ENCODE assay signal across 10 cellular contexts in genomic region chr11:63829823-63830489, GRCh38. TPM values are rescaled to one million over a fixed set of nuclear protein-coding genes. Genes with fewer than 3 reads are reported as not detected.
DNase-seq lines count a peak whose midpoint lies in the region; ATAC-seq, FAIRE-seq and TF ChIP-seq lines count a peak whose summit lies in the region.
"Had no signal": no experiment of that assay in that cellular context is flagged by ENCODE, and none has a peak within 500 bp of the region (broad histone marks: within the 10 kb centered on the region; RNA-seq: fewer than 3 reads in every experiment).

No MANE protein-coding gene starts in this region.

- no peaks in the 10 kb centered on the region for H3K27me3 ChIP-seq in WERI-Rb-1 (ENCODE audit: insufficient read depth, low read depth, severe bottlenecking)
- H3K27me3 ChIP-seq in small intestine (ENCODE audit: control insufficient read depth in 2 of 2, insufficient read depth in 2 of 2, low read length in 2 of 2) = no peaks in the 10 kb centered on the region

- 0 out of 2 replicates have a peak, but pooled peaks have one; percentile 53 for TF ChIP-seq CTCF in HEK293 (tag by site-specific recombination; IDR thresholded peaks at IDR 0.05)
- TF ChIP-seq CTCF in WERI-Rb-1 (IDR thresholded peaks at IDR 0.05; ENCODE audit: low read depth, low read length) = peak; percentile 53

- no peak overlapping the region for H3K27ac ChIP-seq in HEK293 (ENCODE audit: extremely low read depth, low read depth, low read length)
- H3K27ac ChIP-seq in WERI-Rb-1 = no peak overlapping the region
- H3K27ac ChIP-seq in small intestine (ENCODE audit: low read depth in 1 of 2, low read length in 1 of 2) = no peak overlapping the region
- H3K27ac ChIP-seq: epithelial cell of prostate had no signal

- POLR2A ChIA-PET in HEK293 (lab: Yijun Ruan, JAX) = interaction anchor here (1.0 kb wide), 1 partner anchor 116 kb away, joined by 4 read pairs; no protein-coding TSS in a partner anchor

- H3K4me1 ChIP-seq in HEK293 (ENCODE audit: control insufficient read depth, insufficient read depth, low read length) (no peaks in the 10 kb centered on the region), small intestine (ENCODE audit: control insufficient read depth in 2 of 2, insufficient read depth in 1 of 2, low read depth in 1 of 2, low read length in 1 of 2) (no peaks in the 10 kb centered on the region)
- H3K4me1 ChIP-seq: HAP-1 had no signal

- H3K9me3 ChIP-seq in HEK293 (ENCODE audit: control insufficient read depth, insufficient read depth, low read depth, low read length) (no peaks in the 10 kb centered on the region), WERI-Rb-1 (ENCODE audit: severe bottlenecking) (no peaks in the 10 kb centered on the region), small intestine (ENCODE audit: control insufficient read depth, low read depth) (no peaks in the 10 kb centered on the region)
- H3K9me3 ChIP-seq: HAP-1 had no signal

- FAIRE-seq in GM19239 (lab: Jason Lieb, UNC) (no peak), small intestine (lab: Jason Lieb, UNC) (no peak)

- CTCF ChIA-PET in HEK293 (lab: Yijun Ruan, JAX) = interaction anchor here (0.6 to 2.3 kb wide), 11 partner anchors 8 to 467 kb away, joined by 3 to 7 read pairs (median 4); partner anchors contain the start of gene MARK2

- no peak for ATAC-seq in GM19467 (IDR thresholded peaks at IDR 0.05; ENCODE audit: unreplicated experiment)

- WGBS in small intestine, 3 donors = 81 to 85% (median 83%) methylated on average over 8 of the region's 8 CpGs

- peaks cover 3 to 32% of the 10 kb centered on the region in 2 experiments; a peak in 2 of 3 replicates for H3K36me3 ChIP-seq in HEK293 (ENCODE audit: control insufficient read depth in 2 of 2, insufficient read depth in 1 of 2, low read length in 2 of 2)
- H3K36me3 ChIP-seq in WERI-Rb-1 = peaks cover 34% of the 10 kb centered on the region
- H3K36me3 ChIP-seq in small intestine (ENCODE audit: control insufficient read depth in 2 of 2, insufficient read depth in 2 of 2, low read length in 2 of 2) = no peaks in the 10 kb centered on the region

- no peak overlapping the region for H3K4me3 ChIP-seq in HEK293 (ENCODE audit: low read depth, low read length)
- no peak overlapping the region for H3K4me3 ChIP-seq in WERI-Rb-1 (ENCODE audit: low read depth, low read length)
- H3K4me3 ChIP-seq in small intestine (ENCODE audit: low read depth in 1 of 2, low read length in 2 of 2) = no peak overlapping the region
- H3K4me3 ChIP-seq: HAP-1 had no signal

- DNase-seq in D341Med (ENCODE audit: low spot score) (peak; percentile 72), WERI-Rb-1 (peak; percentile 35), kidney tubule cell (ENCODE audit: low spot score) (peak; percentile 40), amniotic stem cell (lab: John Stamatoyannopoulos, UW) (no peak), GM19239 (ENCODE audit: insufficient read length, low spot score) (no peak), small intestine (no peak)

TF ChIP-seq in HEK293, 187 proteins besides CTCF, POLR2A, EP300 and RAD21:
- TF ChIP-seq REPIN1 (tag by site-specific recombination; IDR thresholded peaks at IDR 0.05; ENCODE audit: low read depth) = no peak
- TF ChIP-seq ZNF664 (tag by site-specific recombination; IDR thresholded peaks at IDR 0.05) = peak; percentile 61
- no peak for TF ChIP-seq ZBTB26 (tag by site-specific recombination; optimal IDR thresholded peaks at IDR 0.05)
- TF ChIP-seq ZXDB (tag by site-specific recombination; IDR thresholded peaks at IDR 0.05) = 0 out of 2 replicates have a peak, but pooled peaks have one; percentile 19
- TF ChIP-seq GFI1B (tag by site-specific recombination; IDR thresholded peaks at IDR 0.05) = no peak
- no peak for TF ChIP-seq RBAK (tag by site-specific recombination; IDR thresholded peaks at IDR 0.05)
- TF ChIP-seq ZNF654 (tag by site-specific recombination; IDR thresholded peaks at IDR 0.05; ENCODE audit: low read depth) = peak; percentile 29
- peak; percentile 83 for TF ChIP-seq ZNF600 (tag by site-specific recombination; IDR thresholded peaks at IDR 0.05)

RNA-seq across cellular contexts. Expression of gene MARK2, which starts 9.0 kb away (rescaled TPM):
- 10 to 100 TPM; 25.9 to 29.5 (median 26.6) TPM for polyA plus RNA-seq in small intestine

RNA-seq across cellular contexts. Expression of gene SPINDOC, which starts 16.7 kb away (rescaled TPM):
- 1 to 10 TPM; 1.1 to 7.9 (median 3.0) TPM for polyA plus RNA-seq in small intestine

Comparison
In these comparisons a context has a peak if more than half of its experiments do, and no peak if none do; other contexts are left out.
1. DNase-seq: peak in D341Med (single experiment), WERI-Rb-1 (single experiment) and kidney tubule cell (single experiment); none in amniotic stem cell (single experiment), GM19239 (single experiment) and small intestine (single experiment).